In the genomic region with DNA sequence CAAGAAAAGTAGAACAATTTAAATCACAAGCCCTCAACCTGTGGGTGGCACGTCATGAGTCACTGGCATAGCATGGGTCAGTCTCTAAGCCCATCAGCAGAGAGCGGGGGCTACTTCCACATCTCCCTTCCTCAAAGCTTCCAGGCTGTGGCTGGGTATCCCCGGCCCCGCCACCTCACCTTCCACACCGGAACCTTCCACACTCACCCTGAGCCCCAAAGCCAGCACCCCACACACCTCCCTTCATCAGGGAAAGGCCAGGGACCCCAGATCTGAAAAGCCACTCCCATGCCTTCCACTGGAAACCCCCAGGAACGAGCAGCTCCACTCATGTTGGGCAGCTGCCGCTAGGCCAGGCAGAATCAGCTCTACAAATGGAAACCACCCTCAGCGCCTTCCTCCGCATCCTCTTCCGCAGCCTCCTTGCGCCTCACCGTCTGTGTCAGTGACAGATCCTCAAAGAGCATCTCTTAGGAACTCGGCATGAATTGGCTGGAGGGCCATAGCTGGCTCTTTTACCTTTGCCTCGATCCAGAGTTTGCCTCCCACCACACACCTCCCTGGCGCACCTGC, we compare ENCODE assay signal across 18 cellular contexts.
"Had no signal": no experiment of that assay in that cellular context is flagged by ENCODE, and none has a peak within 500 bp of the region (broad histone marks: within the 10 kb centered on the region; RNA-seq: fewer than 3 reads in every experiment).

No MANE protein-coding gene starts in this region.

- H3K27ac Mint-ChIP-seq: memory B cell had no signal

- H3K4me3 ChIP-seq: esophagus muscularis mucosa, left lung, mucosa of descending colon, prostate gland, thoracic aorta, uterus had no signal

- H3K36me3 Mint-ChIP-seq: naive thymus-derived CD8-positive, alpha-beta T cell had no signal

- H3K36me3 ChIP-seq: esophagus muscularis mucosa, left lung, prostate gland, thoracic aorta, uterus had no signal

- H3K4me3 Mint-ChIP-seq: memory B cell; naive thymus-derived CD8-positive, alpha-beta T cell had no signal

- H3K27me3 ChIP-seq: uterus had no signal

- DNase-seq: activated CD4-positive, alpha-beta T cell treated with anti-CD3 and anti-CD28 coated beads, Interleukin-2, amount 50 U/mL, for 4 hours; activated naive CD4-positive, alpha-beta T cell; activated T-cell treated with anti-CD3 and anti-CD28 coated beads for 4 hours; islet precursor cell; naive thymus-derived CD8-positive, alpha-beta T cell; small intestine; stimulated activated CD4-positive, alpha-beta T cell treated with anti-CD3 and anti-CD28 coated beads, Interleukin-4, amount 100 ng/mL, for 4 hours; stimulated activated CD8-positive, alpha-beta memory T cell treated with anti-CD3 and anti-CD28 coated beads, Interleukin-4, amount 100 ng/mL, for 48 hours; stimulated activated naive CD4-positive, alpha-beta T cell treated with Interleukin-2 at 50 U/mL for 16 hours; T-helper 2 cell had no signal

- ATAC-seq: activated CD4-positive, CD25-positive, alpha-beta regulatory T cell treated with anti-CD3 and anti-CD28 coated beads, Interleukin-2, amount 50 U/mL, for 24 hours; left lung; naive thymus-derived CD8-positive, alpha-beta T cell had no signal

- FAIRE-seq: small intestine had no signal

- H3K27ac ChIP-seq: left lung, uterus had no signal

- H3K9me3 ChIP-seq: esophagus muscularis mucosa, left lung, mucosa of descending colon, prostate gland, thoracic aorta, uterus had no signal
